25 cellular contexts compared by ENCODE assay signal in the genomic region with DNA sequence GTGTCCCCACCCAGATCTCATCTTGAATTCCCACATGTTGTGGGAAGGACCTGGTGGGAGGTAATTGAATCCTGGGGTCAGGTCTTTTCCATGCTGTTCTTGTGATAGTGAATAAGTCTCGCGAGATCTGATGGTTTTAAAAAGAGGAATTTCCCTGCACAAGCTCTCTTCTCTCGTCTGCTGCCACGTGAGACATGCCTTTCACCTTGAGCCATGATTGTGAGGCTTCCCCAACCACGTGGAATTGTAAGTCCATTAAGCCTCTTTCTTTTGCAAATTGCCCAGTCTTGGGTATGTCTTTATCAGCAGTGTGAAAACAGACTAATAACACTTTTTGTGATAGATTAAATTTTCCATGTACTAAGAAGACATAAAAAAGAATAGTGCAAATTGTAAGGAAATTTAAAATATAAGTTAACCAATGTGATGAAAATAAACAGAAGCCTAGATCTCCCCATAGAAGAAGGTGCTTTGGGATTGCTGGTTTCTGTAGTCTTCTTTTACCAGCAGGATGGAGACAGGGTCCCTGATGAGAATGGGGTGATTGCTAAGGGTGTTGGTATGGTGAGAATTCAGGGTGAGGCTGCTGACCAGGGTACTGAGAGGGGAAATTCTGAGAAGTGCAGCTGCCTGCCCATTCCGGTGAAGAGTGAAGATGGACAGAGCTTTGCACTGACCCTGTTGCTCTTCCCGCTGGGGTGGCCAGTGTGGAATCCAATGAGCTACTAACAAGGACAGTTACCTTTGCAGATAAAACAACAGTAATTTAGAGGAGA. TPM values are rescaled to one million over a fixed set of nuclear protein-coding genes. Genes with fewer than 3 reads are reported as not detected.
DNase-seq lines count a peak whose midpoint lies in the region; ATAC-seq and TF ChIP-seq lines count a peak whose summit lies in the region.
"Had no signal": no experiment of that assay in that cellular context is flagged by ENCODE, and none has a peak within 500 bp of the region (broad histone marks: within the 10 kb centered on the region; RNA-seq: fewer than 3 reads in every experiment).

No MANE protein-coding gene starts in this region.

- H3K27ac ChIP-seq in HUES48 (ENCODE audit: low read depth, low read length) (peak overlapping the region; percentile 6), brain microvascular endothelial cell (no peak overlapping the region), hepatocyte (no peak overlapping the region)
- H3K27ac ChIP-seq: ascending aorta; BLaER1 treated with 17β-estradiol and CSF1 and Interleukin-3, amounts not matched to agents 10 nM and 100 nM; pancreas; right atrium auricular region; WERI-Rb-1 had no signal

- H3K27me3 ChIP-seq in HUES48 (ENCODE audit: control insufficient read depth, insufficient read depth, low read length) (no peaks in the 10 kb centered on the region), brain microvascular endothelial cell (replicated peaks) (no peaks in the 10 kb centered on the region), hepatocyte (peaks cover 5% of the 10 kb centered on the region)
- H3K27me3 ChIP-seq: ascending aorta, pancreas, right atrium auricular region had no signal

- H3K36me3 ChIP-seq in HUES48 (ENCODE audit: control insufficient read depth, insufficient read depth, low read length) (no peaks in the 10 kb centered on the region), brain microvascular endothelial cell (replicated peaks) (no peaks in the 10 kb centered on the region), hepatocyte (replicated peaks; ENCODE audit: insufficient read depth, low read depth) (no peaks in the 10 kb centered on the region)
- H3K36me3 ChIP-seq: ascending aorta; BLaER1 treated with 17β-estradiol and CSF1 and Interleukin-3, amounts not matched to agents 10 nM and 100 nM; pancreas; right atrium auricular region; WERI-Rb-1 had no signal

- H3K9ac ChIP-seq in HUES48 (ENCODE audit: low read depth, low read length) = no peak overlapping the region
- H3K9ac ChIP-seq: BLaER1 treated with 17β-estradiol and CSF1 and Interleukin-3, amounts not matched to agents 10 nM and 100 nM had no signal

- H3K9me3 ChIP-seq in HUES48 (ENCODE audit: control insufficient read depth, insufficient read depth, low read length) = no peaks in the 10 kb centered on the region
- H3K9me3 ChIP-seq in hepatocyte (ENCODE audit: low read depth) = no peaks in the 10 kb centered on the region
- H3K9me3 ChIP-seq: ascending aorta; BLaER1 treated with 17β-estradiol and CSF1 and Interleukin-3, amounts not matched to agents 10 nM and 100 nM; pancreas; right atrium auricular region had no signal

- WGBS in hepatocyte (ENCODE audit: low lambda C conversion rate, missing lambda C conversion rate) = 63% methylated on average over 7 of the region's 7 CpGs

- no peaks in the 10 kb centered on the region for H3K9me2 ChIP-seq in hepatocyte (replicated peaks; ENCODE audit: insufficient read depth)

- H3K4me3 ChIP-seq in HUES48 (ENCODE audit: low read depth, low read length) (no peak overlapping the region), brain microvascular endothelial cell (ENCODE audit: low read depth, low read length) (no peak overlapping the region), hepatocyte (no peak overlapping the region)
- H3K4me3 ChIP-seq: ascending aorta; BLaER1 treated with 17β-estradiol and CSF1 and Interleukin-3, amounts not matched to agents 10 nM and 100 nM; K562; pancreas; right atrium auricular region had no signal

- in situ Hi-C loops in brain microvascular endothelial cell (cut with HindIII; ENCODE audit: low pct_ligation_motif_present, low sequenced_read_pairs) = no loop called here

- no peak for TF ChIP-seq CTCF in brain microvascular endothelial cell (IDR thresholded peaks at IDR 0.05; ENCODE audit: low read depth, low read length, missing control alignments)
- TF ChIP-seq CTCF in hepatocyte (IDR thresholded peaks at IDR 0.05; ENCODE audit: poor library complexity) = no peak

- H3K4me2 ChIP-seq in hepatocyte = no peak overlapping the region
- H3K4me2 ChIP-seq: BLaER1 treated with 17β-estradiol and CSF1 and Interleukin-3, amounts not matched to agents 10 nM and 100 nM had no signal

- no peak overlapping the region for H2AFZ ChIP-seq in hepatocyte

- peak; percentile 2 for DNase-seq in Daoy (ENCODE audit: low read depth)
- peak; percentile 7 for DNase-seq in brain microvascular endothelial cell
- peak; percentile 31 for DNase-seq in iris pigment epithelial cell (ENCODE audit: low read depth)
- no peak for DNase-seq in hepatocyte (ENCODE audit: low spot score)
- no peak for DNase-seq in NCI-H2196 (lab: John Stamatoyannopoulos, UW; ENCODE audit: unreplicated experiment)
- DNase-seq: activated CD8-positive, alpha-beta memory T cell treated with anti-CD3 and anti-CD28 coated beads, Interleukin-2, amount 50 U/mL, for 4 hours; DMS79 treated with DMSO at 0.1 percent for 48 hours; foreskin fibroblast; midbrain; NCI-H187; NCI-H748 treated with DMSO at 0.1 percent for 48 hours; pancreas; stimulated activated naive CD4-positive, alpha-beta T cell treated with Interleukin-2 at 50 U/mL for 16 hours; T-helper 9 cell; WERI-Rb-1 had no signal

- no peaks in the 10 kb centered on the region for H4K20me1 ChIP-seq in hepatocyte (ENCODE audit: insufficient read depth, poor library complexity, severe bottlenecking)
- H4K20me1 ChIP-seq: BLaER1 treated with 17β-estradiol and CSF1 and Interleukin-3, amounts not matched to agents 10 nM and 100 nM had no signal

- H3K79me2 ChIP-seq in hepatocyte = no peaks in the 10 kb centered on the region

- ATAC-seq in HG03520 (IDR thresholded peaks at IDR 0.05; ENCODE audit: unreplicated experiment) (no peak), GM18867 (IDR thresholded peaks at IDR 0.05; ENCODE audit: unreplicated experiment) (no peak)
- ATAC-seq: HCT116; K562; natural killer cell treated with Interleukin-12 subunit alpha and Interleukin-12 subunit beta and Interleukin-15 and Interleukin-18, amount 100 ng/mL, for 72 hours; pancreas; Right ventricle myocardium inferior had no signal

- H3K4me1 ChIP-seq in HUES48 (ENCODE audit: control insufficient read depth, insufficient read depth, low read length) (peaks cover 44% of the 10 kb centered on the region), hepatocyte (ENCODE audit: insufficient read depth) (no peaks in the 10 kb centered on the region)
- H3K4me1 ChIP-seq: ascending aorta; BLaER1 treated with 17β-estradiol and CSF1 and Interleukin-3, amounts not matched to agents 10 nM and 100 nM; pancreas; right atrium auricular region had no signal

RNA-seq across cellular contexts. Expression of a gene that starts 50.7 kb away (rescaled TPM):
- total RNA-seq in Daoy (2014; rRNA removed; shearing (Covaris generic)) = 1.8 and 2.5 TPM in 2 replicates
- 60.9 and 72.0 TPM in 2 replicates for total RNA-seq in hepatocyte
- polyA plus RNA-seq in hepatocyte = 54.9 and 64.6 TPM in 2 replicates

Comparison
In these comparisons a context has a peak if more than half of its experiments do, and no peak if none do; other contexts are left out.
1. DNase-seq: peak in Daoy (single experiment), brain microvascular endothelial cell (single experiment) and iris pigment epithelial cell (single experiment); none in hepatocyte (single experiment) and NCI-H2196 (single experiment).
2. RNA of a gene that starts 50.7 kb away (total RNA-seq): 60.9 to 72.0 TPM in hepatocyte; 1.8 to 2.5 TPM in Daoy; every median in the first group is over 10 times any median in the second.